ENCODE assay signal across 21 cellular contexts in genomic region chr10:71223365-71224058, GRCh38. TPM values are rescaled to one million over a fixed set of nuclear protein-coding genes. Genes with fewer than 3 reads are reported as not detected.
DNase-seq lines count a peak whose midpoint lies in the region; ATAC-seq, FAIRE-seq and TF ChIP-seq lines count a peak whose summit lies in the region.
"Had no signal": no experiment of that assay in that cellular context is flagged by ENCODE, and none has a peak within 500 bp of the region (broad histone marks: within the 10 kb centered on the region; RNA-seq: fewer than 3 reads in every experiment).

No MANE protein-coding gene starts in this region.

- H3K4me1 ChIP-seq in K562 (replicated peaks in 1 of 2; ENCODE audit: control insufficient read depth in 2 of 2, insufficient read depth in 2 of 2, low read length in 2 of 2) = peaks cover 0 to 19% of the 10 kb centered on the region in 2 experiments; a peak in 4 of 5 replicates

- no peak overlapping the region for H3K4me3 Mint-ChIP-seq in HFFc6
- H3K4me3 Mint-ChIP-seq in stimulated activated naive B cell treated with anti-CD40 and anti-IgM and Interleukin-4, amounts not matched to agents 10 μg/mL and 1 μg/mL and 100 μg/mL, for 72 hours = no peak overlapping the region
- no peak overlapping the region for H3K4me3 Mint-ChIP-seq in MCF 10A (ENCODE audit: unreplicated experiment)
- H3K4me3 Mint-ChIP-seq: activated CD4-positive, alpha-beta T cell treated with anti-CD3 and anti-CD28 coated beads for 36 hours; stimulated activated naive CD8-positive, alpha-beta T cell treated with anti-CD3 and anti-CD28 coated beads, Interleukin-15, amount 100 ng/mL, for 72 hours had no signal

- no peak for TF ChIP-seq POLR2A in K562 (conservative IDR thresholded peaks at IDR 0.05)

- POLR2A ChIA-PET in K562 (lab: Yijun Ruan, JAX) = interaction anchor here (0.9 to 1.2 kb wide), 4 partner anchors 11 to 43 kb away, joined by 3 to 5 read pairs (median 4); no protein-coding TSS in a partner anchor
- POLR2A ChIA-PET in MCF 10A (lab: Yijun Ruan, JAX) = no interaction called here

- intact Hi-C loops in K562 (cut with micrococcal nuclease) (no loop called here), MCF 10A (cut with micrococcal nuclease) (no loop called here)

- ATAC-seq in K562 (peak; percentile 83), HG03442 (IDR thresholded peaks at IDR 0.05; ENCODE audit: unreplicated experiment) (no peak)
- no peak for ATAC-seq in stimulated activated naive B cell treated with anti-CD40 and anti-IgM and Interleukin-4, amounts not matched to agents 10 μg/mL and 1 μg/mL and 100 μg/mL, for 72 hours (replicated peaks)
- ATAC-seq: activated CD4-positive, alpha-beta T cell treated with anti-CD3 and anti-CD28 coated beads for 36 hours; left colon; mucosa of descending colon; PC-3; stimulated activated naive CD8-positive, alpha-beta T cell treated with anti-CD3 and anti-CD28 coated beads, Interleukin-15, amount 100 ng/mL, for 72 hours had no signal

- H3K36me3 ChIP-seq in K562 (ENCODE audit: control insufficient read depth, insufficient read depth, low read length) = no peaks in the 10 kb centered on the region
- H3K36me3 ChIP-seq: right atrium auricular region, vagina had no signal

- CTCF ChIA-PET in K562 (lab: Yijun Ruan, JAX; ENCODE audit: low intra/inter-chr PET ratio) = no interaction called here
- CTCF ChIA-PET in MCF 10A (lab: Yijun Ruan, JAX) = interaction anchor here (0.6 kb wide), 1 partner anchor 303 kb away, joined by 3 read pairs; no protein-coding TSS in a partner anchor

- peaks cover 0 to 14% of the 10 kb centered on the region in 2 experiments; a peak in 2 of 5 replicates for H3K27me3 ChIP-seq in K562 (ENCODE audit: control insufficient read depth in 2 of 2, insufficient read depth in 2 of 2, low read length in 2 of 2)
- H3K27me3 ChIP-seq: right atrium auricular region, vagina had no signal

- H3K9ac ChIP-seq in K562 (ENCODE audit: insufficient read depth in 1 of 2, low read depth in 2 of 2, low read length in 2 of 2) = no peak overlapping the region

- WGBS in K562 (ENCODE audit: insufficient coverage, low coverage, missing lambda C conversion rate) = 2% methylated on average over 4 of the region's 4 CpGs

- peak overlapping the region; percentile 15; the same call in 1 of the 2 replicates for H3K27ac Mint-ChIP-seq in HFFc6
- H3K27ac Mint-ChIP-seq in stimulated activated naive B cell treated with anti-CD40 and anti-IgM and Interleukin-4, amounts not matched to agents 10 μg/mL and 1 μg/mL and 100 μg/mL, for 72 hours = peak overlapping the region; percentile 21
- H3K27ac Mint-ChIP-seq in MCF 10A (ENCODE audit: low read depth, unreplicated experiment) = no peak overlapping the region
- H3K27ac Mint-ChIP-seq: activated CD4-positive, alpha-beta T cell treated with anti-CD3 and anti-CD28 coated beads for 36 hours; stimulated activated naive CD8-positive, alpha-beta T cell treated with anti-CD3 and anti-CD28 coated beads, Interleukin-15, amount 100 ng/mL, for 72 hours had no signal

- peak; percentile 67 for FAIRE-seq in K562 (lab: Jason Lieb, UNC)

- no peak overlapping the region for H2AFZ ChIP-seq in K562 (ENCODE audit: low read depth, low read length)

- no peaks in the 10 kb centered on the region for H3K9me1 ChIP-seq in K562 (ENCODE audit: control insufficient read depth, insufficient read depth, low read length)

- in situ Hi-C loops in K562 (cut with MboI) = no loop called here

- no peaks in the 10 kb centered on the region for H3K9me3 ChIP-seq in K562 (replicated peaks; ENCODE audit: control insufficient read depth, insufficient read depth, low read depth, low read length)
- H3K9me3 ChIP-seq: mucosa of descending colon, right atrium auricular region, vagina had no signal

- H3K9me3 Mint-ChIP-seq in HFFc6 (no peaks in the 10 kb centered on the region), MCF 10A (ENCODE audit: unreplicated experiment) (no peaks in the 10 kb centered on the region)
- H3K9me3 Mint-ChIP-seq in stimulated activated naive B cell treated with anti-CD40 and anti-IgM and Interleukin-4, amounts not matched to agents 10 μg/mL and 1 μg/mL and 100 μg/mL, for 72 hours = no peaks in the 10 kb centered on the region
- H3K9me3 Mint-ChIP-seq: stimulated activated naive CD8-positive, alpha-beta T cell treated with anti-CD3 and anti-CD28 coated beads, Interleukin-15, amount 100 ng/mL, for 72 hours had no signal

- H3K27me3 Mint-ChIP-seq in HFFc6 (ENCODE audit: insufficient read depth) (no peaks in the 10 kb centered on the region), MCF 10A (ENCODE audit: insufficient read depth, unreplicated experiment) (no peaks in the 10 kb centered on the region)
- peaks cover 37 to 39% of the 10 kb centered on the region in 2 donors for H3K27me3 Mint-ChIP-seq in stimulated activated naive B cell treated with anti-CD40 and anti-IgM and Interleukin-4, amounts not matched to agents 10 μg/mL and 1 μg/mL and 100 μg/mL, for 72 hours

- H4K20me1 ChIP-seq in K562 (replicated peaks; ENCODE audit: control insufficient read depth, insufficient read depth, low read length) = peaks cover 28% of the 10 kb centered on the region; the same call in 1 of the 2 replicates

- no peaks in the 10 kb centered on the region for H3K79me2 ChIP-seq in K562 (ENCODE audit: control insufficient read depth, insufficient read depth, low read length)

- BruUV-seq in K562 (replicated peaks; lab: Mats Ljungman, UMichigan) (no TSS peak), MCF 10A (replicated peaks; lab: Mats Ljungman, UMichigan) (no TSS peak)

- DNase-seq in HFFc6 (no peak), K562 (ENCODE audit: extremely low read depth in 1 of 4, low spot score in 3 of 4) (peak in 2 of 4 experiments; percentile 56 to 59), mesenteric fat pad (ENCODE audit: low spot score) (peak; percentile 30), MCF 10A (ENCODE audit: unreplicated experiment) (no peak)
- no peak for DNase-seq in stimulated activated naive B cell treated with anti-CD40 and anti-IgM and Interleukin-4, amounts not matched to agents 10 μg/mL and 1 μg/mL and 100 μg/mL, for 72 hours
- no peak for DNase-seq in effector CD4-positive, alpha-beta T cell
- DNase-seq: activated CD4-positive, alpha-beta T cell treated with anti-CD3 and anti-CD28 coated beads for 36 hours; AML-193; amniotic stem cell; cerebellar nuclear complex; COR-L47; EL; left colon; mucosa of descending colon; NCI-H774; PC-3; stimulated activated naive CD8-positive, alpha-beta T cell treated with anti-CD3 and anti-CD28 coated beads, Interleukin-15, amount 100 ng/mL, for 72 hours; T-helper 9 cell had no signal

- peak; percentile 56 for TF ChIP-seq EP300 in K562 (IDR thresholded peaks at IDR 0.05; ENCODE audit: low read length)

- TF ChIP-seq CTCF in HFFc6 (IDR thresholded peaks at IDR 0.05) (no peak), K562 (IDR thresholded peaks at IDR 0.05 in 2 of 3, conservative IDR thresholded peaks at IDR 0.05 in 1 of 3; ENCODE audit: insufficient read depth in 2 of 3, low read depth in 1 of 3, low read length in 3 of 3) (no peak), MCF 10A (IDR thresholded peaks at IDR 0.05; ENCODE audit: unreplicated experiment) (no peak)

- H3K4me3 ChIP-seq in K562 = no peak overlapping the region
- H3K4me3 ChIP-seq: mucosa of descending colon, right atrium auricular region, vagina had no signal

- H3K4me2 ChIP-seq in K562 (ENCODE audit: insufficient read depth, low read length) = peak overlapping the region; percentile 7; the same call in 1 of the 2 replicates

- no peak overlapping the region for H3K27ac ChIP-seq in K562 (ENCODE audit: extremely low read depth, low read depth, low read length)
- H3K27ac ChIP-seq: right atrium auricular region, vagina had no signal

- TF ChIP-seq RAD21 in K562 (CRISPR knock-in tag; conservative IDR thresholded peaks at IDR 0.05 in 1 of 2, IDR thresholded peaks at IDR 0.05 in 1 of 2) = no peak

- H3K36me3 Mint-ChIP-seq in HFFc6 (ENCODE audit: low read depth) = no peaks in the 10 kb centered on the region
- no peaks in the 10 kb centered on the region for H3K36me3 Mint-ChIP-seq in stimulated activated naive B cell treated with anti-CD40 and anti-IgM and Interleukin-4, amounts not matched to agents 10 μg/mL and 1 μg/mL and 100 μg/mL, for 72 hours
- no peaks in the 10 kb centered on the region for H3K36me3 Mint-ChIP-seq in MCF 10A (ENCODE audit: insufficient read depth, unreplicated experiment)

- H3K4me1 Mint-ChIP-seq in HFFc6 (ENCODE audit: low read depth) (peaks cover 33% of the 10 kb centered on the region), MCF 10A (ENCODE audit: insufficient read depth, unreplicated experiment) (no peaks in the 10 kb centered on the region)
- H3K4me1 Mint-ChIP-seq in stimulated activated naive B cell treated with anti-CD40 and anti-IgM and Interleukin-4, amounts not matched to agents 10 μg/mL and 1 μg/mL and 100 μg/mL, for 72 hours = no peaks in the 10 kb centered on the region
- H3K4me1 Mint-ChIP-seq: activated CD4-positive, alpha-beta T cell treated with anti-CD3 and anti-CD28 coated beads for 36 hours; stimulated activated naive CD8-positive, alpha-beta T cell treated with anti-CD3 and anti-CD28 coated beads, Interleukin-15, amount 100 ng/mL, for 72 hours had no signal

TF ChIP-seq in K562, 482 proteins besides CTCF, POLR2A, EP300 and RAD21 (continues in another document):
- TF ChIP-seq ZNF316 (IDR thresholded peaks at IDR 0.05) = no peak
- TF ChIP-seq ZNF121 (CRISPR knock-in tag; conservative IDR thresholded peaks at IDR 0.05) = no peak
- peak; percentile 33; the same call in 1 of the 2 replicates for TF ChIP-seq ZNF311 (CRISPR knock-in tag; IDR thresholded peaks at IDR 0.05)

RNA-seq across cellular contexts. Expression of gene UNC5B, which starts 11.1 kb away (rescaled TPM):
- total RNA-seq in HFFc6 (2021; fragmentation: NEBNext Ultra II Directional; extraction: Animal tissue kit (Norgen Biotek cat#: 25700)) = 10 to 100 TPM in 1 of 6 experiments, 1 to 10 TPM in 5; 5.2 to 11.6 (median 5.7) TPM
- 1.5 and 4.5 TPM in 2 replicates for total RNA-seq in K562 (2011; cell fraction: chromatin; rRNA removed; ENCODE audit: low replicate concordance)
- total RNA-seq in K562 (2011; cell fraction: nucleolus; rRNA removed) = 3.7 and 5.2 TPM in 2 replicates
- 3.3 and 3.7 TPM in 2 replicates for total RNA-seq in K562 (2011; cell fraction: nucleoplasm; rRNA removed)
- 5.0 and 6.5 TPM in 2 replicates for total RNA-seq in K562 (2014; rRNA removed)
- 1.7 and 2.1 TPM in 2 replicates for total RNA-seq in K562 (2014; rRNA removed; fragmentation: Illumina TruSeq; extraction: Trizol)
- total RNA-seq in K562 (2015; rRNA removed; fragmentation: Illumina TruSeq; extraction: Trizol) = 2.0 and 2.5 TPM in 2 replicates
- total RNA-seq in K562 (2021) = 7.6 and 8.4 TPM in 2 replicates
- 1.1 and 1.9 TPM in 2 replicates for polyA plus RNA-seq in K562 (2011; rRNA removed)
- polyA plus RNA-seq in K562 (2011; cell fraction: cytosol; rRNA removed) = 1.7 and 2.5 TPM in 2 replicates
- 4.6 and 5.8 TPM in 2 replicates for polyA plus RNA-seq in K562 (2011; cell fraction: nucleus; rRNA removed)
- 7.0 and 71.7 TPM in 2 replicates for polyA plus RNA-seq in K562 (2012)
- 5.4 and 7.2 TPM in 2 replicates for polyA plus RNA-seq in K562 (2014; fragmentation: Illumina TruSeq; extraction: Trizol)
- under 1 TPM; 0.10 to 0.11 TPM for polyA plus RNA-seq in K562 (2014; fragmentation: Nextera tagmentation; extraction: Ambion mirVana)
- 5.7 TPM in 2 replicates for polyA plus RNA-seq in K562 (2014; rRNA removed)
- polyA minus RNA-seq in K562 (2011; rRNA and poly(A)+ RNA removed) = 0.57 and 0.95 TPM in 2 replicates
- polyA minus RNA-seq in K562 (2011; cell fraction: cytosol; rRNA and poly(A)+ RNA removed) = 1.2 and 1.5 TPM in 2 replicates
- polyA minus RNA-seq in K562 (2011; cell fraction: nucleus; rRNA and poly(A)+ RNA removed) = 1.1 and 1.3 TPM in 2 replicates
- 5.3 TPM for total RNA-seq in mesenteric fat pad
- 80.5 and 82.4 TPM in 2 replicates for total RNA-seq in MCF 10A (2022)
